22 cellular contexts compared by ENCODE assay signal in genomic region chr6:34951741-34952140, GRCh38.
A peak's percentile ranks its signal among the peaks of the same experiment; 100 is the strongest.
DNase-seq lines count a peak whose midpoint lies in the region; ATAC-seq, FAIRE-seq and TF ChIP-seq lines count a peak whose summit lies in the region.
"Had no signal": no experiment of that assay in that cellular context is flagged by ENCODE, and none has a peak within 500 bp of the region (broad histone marks: within the 10 kb centered on the region; RNA-seq: fewer than 3 reads in every experiment).

No MANE protein-coding gene starts in this region.

- no peak overlapping the region for H3K4me3 Mint-ChIP-seq in nephron
- H3K4me3 Mint-ChIP-seq: B cell, CD14-positive monocyte, IgD-negative memory B cell had no signal

- no peaks in the 10 kb centered on the region for H4K20me1 ChIP-seq in HepG2 (ENCODE audit: insufficient read depth, low read length)

- H3K27me3 Mint-ChIP-seq in nephron (ENCODE audit: low read depth) = no peaks in the 10 kb centered on the region
- H3K27me3 Mint-ChIP-seq: B cell, IgD-negative memory B cell had no signal

- no peaks in the 10 kb centered on the region for H3K27me3 ChIP-seq in HepG2 (ENCODE audit: control insufficient read depth in 1 of 2, insufficient read depth in 2 of 2, low read length in 2 of 2)
- no peaks in the 10 kb centered on the region for H3K27me3 ChIP-seq in right lobe of liver
- no peaks in the 10 kb centered on the region for H3K27me3 ChIP-seq in right cardiac atrium (ENCODE audit: control insufficient read depth, insufficient read depth)

- DNase-seq in HepG2 (ENCODE audit: low spot score) = no peak
- no peak for DNase-seq in right lobe of liver
- DNase-seq in cerebellar cortex (ENCODE audit: low spot score) = peak; percentile 16
- DNase-seq in NCI-H446 (lab: John Stamatoyannopoulos, UW) = no peak
- no peak for DNase-seq in NCI-H2029 (lab: John Stamatoyannopoulos, UW)
- no peak for DNase-seq in right cardiac atrium
- DNase-seq: DMS53, GDM1, GM23248, HCEC 1CT, NCI-H1105, NCI-H146, NCI-H2081 treated with DMSO at 0.1 percent for 48 hours, OCI-M1 had no signal

- peak overlapping the region; percentile 81 for H3K27ac ChIP-seq in HepG2 (ENCODE audit: extremely low read length, insufficient read depth, low read length)
- no peak overlapping the region for H3K27ac ChIP-seq in right lobe of liver
- no peak overlapping the region for H3K27ac ChIP-seq in right cardiac atrium (ENCODE audit: low read length)
- H3K27ac ChIP-seq: GM23248 had no signal

- H3K4me3 ChIP-seq in HepG2 (replicated peaks in 1 of 3; ENCODE audit: insufficient read depth in 1 of 3, low read depth in 2 of 3, low read length in 3 of 3) = no peak overlapping the region
- H3K4me3 ChIP-seq in right lobe of liver = no peak overlapping the region
- no peak overlapping the region for H3K4me3 ChIP-seq in right cardiac atrium (ENCODE audit: low read length)
- H3K4me3 ChIP-seq: GM23248 had no signal

- H3K9me3 ChIP-seq in HepG2 (ENCODE audit: low read length) (no peaks in the 10 kb centered on the region), right lobe of liver (no peaks in the 10 kb centered on the region), right cardiac atrium (ENCODE audit: control insufficient read depth, low read length) (no peaks in the 10 kb centered on the region)

- H3K27ac Mint-ChIP-seq in nephron = peak overlapping the region in 2 of 3 experiments; percentile 13 to 37
- H3K27ac Mint-ChIP-seq: B cell, IgD-negative memory B cell had no signal

- peaks cover 15% of the 10 kb centered on the region for H3K79me2 ChIP-seq in HepG2 (ENCODE audit: insufficient read depth, low read length)

- no peak overlapping the region; the same call in 1 of the 2 replicates for H3K9ac ChIP-seq in HepG2 (ENCODE audit: insufficient read depth, low read depth, low read length)
- H3K9ac ChIP-seq: GM23248 had no signal

- CTCF ChIA-PET in HepG2 (lab: Yijun Ruan, JAX; ENCODE audit: low intra/inter-chr PET ratio, low total read pairs) = no interaction called here

- no peak overlapping the region for H3K4me2 ChIP-seq in HepG2 (ENCODE audit: low read depth, low read length)

- peaks cover 22% of the 10 kb centered on the region for H3K4me1 Mint-ChIP-seq in nephron

- POLR2A ChIA-PET in HepG2 (lab: Yijun Ruan, JAX) = interaction anchor here (2.4 kb wide), 1 partner anchor 63 kb away, joined by 10 read pairs; the partner anchor contains the start of genes ANKS1A and TAF11

- no peak for TF ChIP-seq POLR2A in HepG2 (IDR thresholded peaks at IDR 0.05; ENCODE audit: insufficient read depth in 1 of 2, low read depth in 2 of 2, low read length in 2 of 2)
- no peak for TF ChIP-seq POLR2A in right lobe of liver (IDR thresholded peaks at IDR 0.05)

- over 99% methylated on average over 4 of the region's 4 CpGs for WGBS in HepG2 (ENCODE audit: low lambda C conversion rate)
- WGBS in right lobe of liver (ENCODE audit: insufficient coverage, low coverage, low lambda C conversion rate, missing lambda C conversion rate) = 88% methylated on average over 3 of the region's 4 CpGs
- WGBS in right cardiac atrium = 90% methylated on average over 4 of the region's 4 CpGs

- BruUV-seq in HepG2 (replicated peaks; lab: Mats Ljungman, UMichigan) = no TSS peak

- H3K36me3 ChIP-seq in HepG2 (replicated peaks in 1 of 2; ENCODE audit: control insufficient read depth in 1 of 2, insufficient read depth in 2 of 2, low read length in 2 of 2) (no peaks in the 10 kb centered on the region), right lobe of liver (no peaks in the 10 kb centered on the region)

- TF ChIP-seq EP300 in HepG2 (IDR thresholded peaks at IDR 0.05; ENCODE audit: low read depth in 2 of 2, low read length in 2 of 2) (no peak), HepG2 (CRISPR knock-in tag; IDR thresholded peaks at IDR 0.05; ENCODE audit: borderline replicate concordance) (no peak)

- intact Hi-C loops in HepG2 (cut with micrococcal nuclease; ENCODE audit: unreplicated experiment) = loop anchor here (2.0 kb wide), 1 partner anchor 63 kb away; the partner anchor contains the start of genes ANKS1A and TAF11
- intact Hi-C loops in right lobe of liver (cut with DNase I) = no loop called here
- intact Hi-C loops in right cardiac atrium (cut with DNase I) = loop anchor here in 2 of 4 donors (10.0 kb wide), 1 partner anchor 47 kb away; no protein-coding TSS in a partner anchor

- no peak for ATAC-seq in HepG2
- no peak for ATAC-seq in right lobe of liver
- no peak for ATAC-seq in HG03460 (IDR thresholded peaks at IDR 0.05; ENCODE audit: unreplicated experiment)
- ATAC-seq in right cardiac atrium = no peak
- ATAC-seq: Right ventricle myocardium inferior had no signal

- TF ChIP-seq CTCF in HepG2 (CRISPR knock-in tag; IDR thresholded peaks at IDR 0.05) (no peak), right lobe of liver (IDR thresholded peaks at IDR 0.05) (no peak), nephron (IDR thresholded peaks at IDR 0.05; ENCODE audit: unreplicated experiment in 3 of 3) (no peak)

- H3K36me3 Mint-ChIP-seq in nephron (ENCODE audit: low read depth) = no peaks in the 10 kb centered on the region

- in situ Hi-C loops in HepG2 (cut with HindIII; ENCODE audit: extremely low pct_ligation_motif_present, low pct_unique_long_range_greater_than_20kb) = no loop called here

- no peak for TF ChIP-seq RAD21 in HepG2 (CRISPR knock-in tag; IDR thresholded peaks at IDR 0.05)

- H2AFZ ChIP-seq in HepG2 (ENCODE audit: low read length) = no peak overlapping the region
- H2AFZ ChIP-seq: GM23248 had no signal

- FAIRE-seq in HepG2 (lab: Jason Lieb, UNC) = no peak
- FAIRE-seq: GM18507, HTR-8/SVneo had no signal

- H3K4me1 ChIP-seq in HepG2 (ENCODE audit: insufficient read depth, low read length) (peaks cover 36% of the 10 kb centered on the region), right lobe of liver (peaks cover 0 to 20% (median 7%) of the 10 kb centered on the region in 4 donors), right cardiac atrium (ENCODE audit: control insufficient read depth, insufficient read depth, low read length) (peaks cover 4% of the 10 kb centered on the region)

- no peaks in the 10 kb centered on the region for H3K9me3 Mint-ChIP-seq in nephron
- H3K9me3 Mint-ChIP-seq: IgD-negative memory B cell had no signal

TF ChIP-seq in HepG2, 621 proteins besides CTCF, POLR2A, EP300 and RAD21 (continues in another document):
- no peak for TF ChIP-seq POLR2AphosphoS2 (IDR thresholded peaks at IDR 0.05; ENCODE audit: low read depth, low read length)
- no peak for TF ChIP-seq HOXD1 (CRISPR knock-in tag; IDR thresholded peaks at IDR 0.05)
- TF ChIP-seq, protein P1, sequence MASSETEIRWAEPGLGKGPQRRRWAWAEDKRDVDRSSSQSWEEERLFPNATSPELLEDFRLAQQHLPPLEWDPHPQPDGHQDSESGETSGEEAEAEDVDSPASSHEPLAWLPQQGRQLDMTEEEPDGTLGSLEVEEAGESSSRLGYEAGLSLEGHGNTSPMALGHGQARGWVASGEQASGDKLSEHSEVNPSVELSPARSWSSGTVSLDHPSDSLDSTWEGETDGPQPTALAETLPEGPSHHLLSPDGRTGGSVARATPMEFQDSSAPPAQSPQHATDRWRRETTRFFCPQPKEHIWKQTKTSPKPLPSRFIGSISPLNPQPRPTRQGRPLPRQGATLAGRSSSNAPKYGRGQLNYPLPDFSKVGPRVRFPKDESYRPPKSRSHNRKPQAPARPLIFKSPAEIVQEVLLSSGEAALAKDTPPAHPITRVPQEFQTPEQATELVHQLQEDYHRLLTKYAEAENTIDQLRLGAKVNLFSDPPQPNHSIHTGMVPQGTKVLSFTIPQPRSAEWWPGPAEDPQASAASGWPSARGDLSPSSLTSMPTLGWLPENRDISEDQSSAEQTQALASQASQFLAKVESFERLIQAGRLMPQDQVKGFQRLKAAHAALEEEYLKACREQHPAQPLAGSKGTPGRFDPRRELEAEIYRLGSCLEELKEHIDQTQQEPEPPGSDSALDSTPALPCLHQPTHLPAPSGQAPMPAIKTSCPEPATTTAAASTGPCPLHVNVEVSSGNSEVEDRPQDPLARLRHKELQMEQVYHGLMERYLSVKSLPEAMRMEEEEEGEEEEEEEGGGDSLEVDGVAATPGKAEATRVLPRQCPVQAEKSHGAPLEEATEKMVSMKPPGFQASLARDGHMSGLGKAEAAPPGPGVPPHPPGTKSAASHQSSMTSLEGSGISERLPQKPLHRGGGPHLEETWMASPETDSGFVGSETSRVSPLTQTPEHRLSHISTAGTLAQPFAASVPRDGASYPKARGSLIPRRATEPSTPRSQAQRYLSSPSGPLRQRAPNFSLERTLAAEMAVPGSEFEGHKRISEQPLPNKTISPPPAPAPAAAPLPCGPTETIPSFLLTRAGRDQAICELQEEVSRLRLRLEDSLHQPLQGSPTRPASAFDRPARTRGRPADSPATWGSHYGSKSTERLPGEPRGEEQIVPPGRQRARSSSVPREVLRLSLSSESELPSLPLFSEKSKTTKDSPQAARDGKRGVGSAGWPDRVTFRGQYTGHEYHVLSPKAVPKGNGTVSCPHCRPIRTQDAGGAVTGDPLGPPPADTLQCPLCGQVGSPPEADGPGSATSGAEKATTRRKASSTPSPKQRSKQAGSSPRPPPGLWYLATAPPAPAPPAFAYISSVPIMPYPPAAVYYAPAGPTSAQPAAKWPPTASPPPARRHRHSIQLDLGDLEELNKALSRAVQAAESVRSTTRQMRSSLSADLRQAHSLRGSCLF (CRISPR knock-in tag; IDR thresholded peaks at IDR 0.05; ENCODE audit: borderline replicate concordance) = no peak
